In the genomic region with DNA sequence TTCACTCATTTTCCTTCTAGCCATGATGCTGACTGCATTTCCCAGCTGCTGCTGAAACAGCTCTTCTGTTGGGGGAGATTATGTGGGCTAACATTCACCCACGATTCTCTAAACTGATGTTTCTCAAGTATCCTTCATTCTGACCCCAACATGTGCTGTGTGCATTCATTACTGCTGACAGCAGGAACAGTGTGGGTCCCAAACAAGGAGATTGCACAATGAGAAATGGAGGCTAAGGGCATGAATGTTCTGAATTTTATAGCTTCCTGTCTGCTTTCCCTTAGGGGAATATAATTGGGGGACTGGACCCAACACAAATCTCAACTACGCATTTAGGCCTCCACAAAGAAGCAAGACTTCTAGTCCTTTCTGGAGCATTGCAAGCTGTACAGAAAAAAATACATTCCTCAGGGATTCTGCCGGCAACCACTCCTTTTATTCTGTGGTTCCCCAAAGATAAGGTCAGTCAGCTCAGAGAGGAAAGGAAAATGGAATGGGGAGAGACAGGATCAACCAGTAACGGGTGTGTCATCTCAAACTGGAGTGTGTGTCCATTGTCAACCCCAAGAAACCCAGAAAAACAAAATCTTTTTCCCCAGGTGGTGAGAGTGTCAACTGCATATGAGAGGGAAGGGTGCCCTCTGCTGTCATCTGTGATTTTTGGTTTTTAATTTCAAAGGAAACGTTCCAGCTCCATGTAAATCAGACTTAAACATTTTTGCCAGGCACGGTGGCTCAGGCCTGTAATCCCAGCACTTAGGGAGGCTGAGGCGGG, we compare ENCODE assay signal across 8 cellular contexts.
A peak's percentile ranks its signal among the peaks of the same experiment; 100 is the strongest.
DNase-seq lines count a peak whose midpoint lies in the region; ATAC-seq, FAIRE-seq and TF ChIP-seq lines count a peak whose summit lies in the region.

No MANE protein-coding gene starts in this region.

- in situ Hi-C loops in Caki2 (cut with HindIII; ENCODE audit: low pct_unique_long_range_greater_than_20kb, low sequenced_read_pairs), result no loop called here

- peaks cover 1% of the 10 kb centered on the region for H3K36me3 Mint-ChIP-seq in central memory CD8-positive, alpha-beta T cell (ENCODE audit: insufficient read depth)

- peak; percentile 48 for TF ChIP-seq CTCF in kidney (IDR thresholded peaks at IDR 0.05; ENCODE audit: borderline replicate concordance, extremely low read depth, insufficient read depth)

- peaks cover 27% of the 10 kb centered on the region for H3K4me1 Mint-ChIP-seq in central memory CD8-positive, alpha-beta T cell

- no peaks in the 10 kb centered on the region for H3K36me3 ChIP-seq in kidney (ENCODE audit: control insufficient read depth in 1 of 2, insufficient read depth in 2 of 2, low read length in 2 of 2)

- H3K4me1 ChIP-seq in kidney (ENCODE audit: control insufficient read depth in 1 of 2, insufficient read depth in 1 of 2, low read depth in 1 of 2, low read length in 2 of 2), result no peaks in the 10 kb centered on the region

- ATAC-seq in GM21381 (IDR thresholded peaks at IDR 0.05; ENCODE audit: unreplicated experiment) (peak; percentile 57), GM18520 (IDR thresholded peaks at IDR 0.05; ENCODE audit: unreplicated experiment) (no peak)
- peak; percentile 29 for ATAC-seq in central memory CD8-positive, alpha-beta T cell (replicated peaks; ENCODE audit: extremely low read depth, poor library complexity, severe bottlenecking)

- no peaks in the 10 kb centered on the region for H3K9me3 Mint-ChIP-seq in central memory CD8-positive, alpha-beta T cell

- H3K27ac ChIP-seq in kidney (ENCODE audit: low read depth in 2 of 2, low read length in 2 of 2), result peak overlapping the region; percentile 51 to 72

- no peak overlapping the region for H3K4me3 ChIP-seq in kidney (ENCODE audit: low read length in 2 of 2)

- peak overlapping the region in 1 of 2 donors; percentile 22 for H3K9ac ChIP-seq in kidney (ENCODE audit: low read length in 2 of 2)

- DNase-seq in Caki2 (ENCODE audit: low read depth) (peak; percentile 68), NCI-H1092 (lab: John Stamatoyannopoulos, UW) (peak; percentile 61), T follicular helper cell (ENCODE audit: low read depth) (peak; percentile 19), kidney (no peak)
- DNase-seq in central memory CD8-positive, alpha-beta T cell (ENCODE audit: low spot score in 2 of 2), result peak in 1 of 2 donors; percentile 13
- DNase-seq in stimulated activated CD4-positive, alpha-beta T cell treated with anti-CD3 and anti-CD28 coated beads, Interleukin-1b, Interleukin-23, amount 100 ng/mL, for 24 hours (ENCODE audit: low read depth in 4 of 4, low spot score in 1 of 4), result peak in 3 of 4 experiments; percentile 7 to 24 (median 12)

- H3K4me3 Mint-ChIP-seq in central memory CD8-positive, alpha-beta T cell, result no peak overlapping the region

- no peaks in the 10 kb centered on the region for H3K27me3 Mint-ChIP-seq in central memory CD8-positive, alpha-beta T cell

- FAIRE-seq in kidney (lab: Jason Lieb, UNC), result peak; percentile 19

- intact Hi-C loops in kidney (cut with DNase I), result no loop called here

- H3K27ac Mint-ChIP-seq in central memory CD8-positive, alpha-beta T cell (ENCODE audit: low read depth), result no peak overlapping the region

- H3K9me3 ChIP-seq in kidney (ENCODE audit: control insufficient read depth in 1 of 2, low read length in 2 of 2), result no peaks in the 10 kb centered on the region
